ENCODE assay signal across 15 cellular contexts in genomic region chr2:203759692-203760365, GRCh38. TPM values are rescaled to one million over a fixed set of nuclear protein-coding genes. Genes with fewer than 3 reads are reported as not detected.
DNase-seq lines count a peak whose midpoint lies in the region; ATAC-seq and TF ChIP-seq lines count a peak whose summit lies in the region.
"Had no signal": no experiment of that assay in that cellular context is flagged by ENCODE, and none has a peak within 500 bp of the region (broad histone marks: within the 10 kb centered on the region; RNA-seq: fewer than 3 reads in every experiment).

No MANE protein-coding gene starts in this region.

- no peaks in the 10 kb centered on the region for H3K9me3 ChIP-seq in mucosa of stomach (ENCODE audit: control insufficient read depth, low read length)
- H3K9me3 ChIP-seq: body of pancreas had no signal

- H3K4me1 ChIP-seq in mucosa of stomach (ENCODE audit: control insufficient read depth, insufficient read depth, low read length) = peaks cover 20% of the 10 kb centered on the region
- H3K4me1 ChIP-seq: body of pancreas had no signal

- H3K9ac ChIP-seq in mucosa of stomach (ENCODE audit: low read length) = peak overlapping the region; percentile 31

- H3K36me3 Mint-ChIP-seq in chondrocyte (ENCODE audit: low read depth) = peaks cover 10% of the 10 kb centered on the region

- peak overlapping the region; percentile 86 for H3K27ac Mint-ChIP-seq in chondrocyte (ENCODE audit: unreplicated experiment)
- H3K27ac Mint-ChIP-seq: CD8-positive, alpha-beta T cell had no signal

- no peak for TF ChIP-seq CTCF in AG10803 (conservative IDR thresholded peaks at IDR 0.05; ENCODE audit: low read length)
- TF ChIP-seq CTCF in chondrocyte (IDR thresholded peaks at IDR 0.05) = no peak

- H3K9me3 Mint-ChIP-seq in chondrocyte (ENCODE audit: low read depth) = peaks cover 29% of the 10 kb centered on the region

- H3K4me3 ChIP-seq in AG10803 (ENCODE audit: low read length) = no peak overlapping the region
- peak overlapping the region; percentile 9 for H3K4me3 ChIP-seq in mucosa of stomach (ENCODE audit: low read length)
- H3K4me3 ChIP-seq: body of pancreas, heart left ventricle had no signal

- H3K27me3 ChIP-seq in mucosa of stomach (ENCODE audit: control insufficient read depth, insufficient read depth, low read length) = no peaks in the 10 kb centered on the region
- H3K27me3 ChIP-seq: body of pancreas, heart left ventricle had no signal

- H3K4me1 Mint-ChIP-seq in chondrocyte (ENCODE audit: low read depth) = peaks cover 29% of the 10 kb centered on the region
- H3K4me1 Mint-ChIP-seq: neural crest cell had no signal

- DNase-seq in AG10803 (ENCODE audit: low read depth) (peak; percentile 81), LHCN-M2 (ENCODE audit: low read depth) (peak; percentile 93), chondrocyte (ENCODE audit: low spot score) (no peak), NCI-H82 treated with DMSO at 0.1 percent for 48 hours (lab: John Stamatoyannopoulos, UW; ENCODE audit: unreplicated experiment) (no peak), D341Med (ENCODE audit: low spot score) (no peak)
- DNase-seq: CD8-positive, alpha-beta T cell; H7; heart left ventricle; NCI-H1694; Right ventricle myocardium superior had no signal

- ATAC-seq in GM19395 (IDR thresholded peaks at IDR 0.05; ENCODE audit: unreplicated experiment) (no peak), GM18517 (IDR thresholded peaks at IDR 0.05; ENCODE audit: unreplicated experiment) (no peak)
- ATAC-seq: body of pancreas; CD8-positive, alpha-beta T cell; heart left ventricle had no signal

- H3K27me3 Mint-ChIP-seq in chondrocyte (ENCODE audit: low read depth) = no peaks in the 10 kb centered on the region

- H3K36me3 ChIP-seq in mucosa of stomach (ENCODE audit: control insufficient read depth, insufficient read depth, low read length) = no peaks in the 10 kb centered on the region
- H3K36me3 ChIP-seq: heart left ventricle had no signal

- no peak overlapping the region for H3K4me3 Mint-ChIP-seq in chondrocyte (ENCODE audit: unreplicated experiment)
- H3K4me3 Mint-ChIP-seq: CD8-positive, alpha-beta T cell; neural crest cell had no signal

RNA-seq across cellular contexts. Expression of gene CD28, which starts 53.4 kb away (rescaled TPM):
- total RNA-seq in LHCN-M2 (2014; rRNA removed) (0.52 and 0.64 TPM in 2 replicates), chondrocyte (0.05 TPM in 1 of 3 replicates, not detected in the others)
- polyA plus RNA-seq in LHCN-M2 (2012) = 0.06 TPM
- total RNA-seq: H7, neural crest cell had no signal

Comparison
In these comparisons a context has a peak if more than half of its experiments do, and no peak if none do; other contexts are left out.
1. DNase-seq: peak in AG10803 (single experiment) and LHCN-M2 (single experiment); none in chondrocyte (single experiment), NCI-H82 treated with DMSO at 0.1 percent for 48 hours (single experiment) and D341Med (single experiment).